Comparison of ENCODE assay signal across 14 cellular contexts in genomic region chr5:14723648-14724231, GRCh38. TPM values are rescaled to one million over a fixed set of nuclear protein-coding genes. Genes with fewer than 3 reads are reported as not detected.
A peak's percentile ranks its signal among the peaks of the same experiment; 100 is the strongest.
DNase-seq lines count a peak whose midpoint lies in the region; ATAC-seq lines count a peak whose summit lies in the region.
"Had no signal": no experiment of that assay in that cellular context is flagged by ENCODE, and none has a peak within 500 bp of the region (broad histone marks: within the 10 kb centered on the region; RNA-seq: fewer than 3 reads in every experiment).

No MANE protein-coding gene starts in this region.

- H3K4me1 Mint-ChIP-seq in activated T-cell treated with anti-CD3 and anti-CD28 coated beads, Interleukin-2, amount 50 U/mL, for 72 hours (ENCODE audit: low read depth): peaks cover 29% of the 10 kb centered on the region

- no peaks in the 10 kb centered on the region for H3K9me3 Mint-ChIP-seq in activated T-cell treated with anti-CD3 and anti-CD28 coated beads, Interleukin-2, amount 50 U/mL, for 72 hours
- H3K9me3 Mint-ChIP-seq: immature natural killer cell had no signal

- peak; percentile 90 to 93 for ATAC-seq in activated T-cell treated with anti-CD3 and anti-CD28 coated beads, Interleukin-2, amount 50 U/mL, for 72 hours (replicated peaks in 1 of 2)
- ATAC-seq in HG03139 (IDR thresholded peaks at IDR 0.05; ENCODE audit: unreplicated experiment): no peak
- ATAC-seq in GM19467 (IDR thresholded peaks at IDR 0.05; ENCODE audit: unreplicated experiment): no peak
- ATAC-seq: GM23338, WTC11 had no signal

- H3K27me3 Mint-ChIP-seq in activated T-cell treated with anti-CD3 and anti-CD28 coated beads, Interleukin-2, amount 50 U/mL, for 72 hours (ENCODE audit: low read depth): no peaks in the 10 kb centered on the region

- peak overlapping the region in 1 of 2 donors; percentile 17 for H3K4me3 Mint-ChIP-seq in activated T-cell treated with anti-CD3 and anti-CD28 coated beads, Interleukin-2, amount 50 U/mL, for 72 hours
- H3K4me3 Mint-ChIP-seq: GM23338, immature natural killer cell, WTC11 had no signal

- H3K36me3 Mint-ChIP-seq in activated T-cell treated with anti-CD3 and anti-CD28 coated beads, Interleukin-2, amount 50 U/mL, for 72 hours (ENCODE audit: insufficient read depth in 2 of 2): peaks cover 8 to 19% of the 10 kb centered on the region in 2 donors
- H3K36me3 Mint-ChIP-seq: WTC11 had no signal

- H3K27ac Mint-ChIP-seq in activated T-cell treated with anti-CD3 and anti-CD28 coated beads, Interleukin-2, amount 50 U/mL, for 72 hours: no peak overlapping the region
- H3K27ac Mint-ChIP-seq: GM23338, immature natural killer cell had no signal

- peak; percentile 37 for DNase-seq in stimulated activated CD4-positive, alpha-beta T cell treated with anti-CD3 and anti-CD28 coated beads, Interleukin-1b, Interleukin-23, amount 100 ng/mL, for 48 hours
- DNase-seq in stimulated activated CD4-positive, alpha-beta T cell treated with anti-CD3 and anti-CD28 coated beads, Interleukin-4, amount 100 ng/mL, for 4 hours: no peak
- DNase-seq in Kasumi-1 (lab: John Stamatoyannopoulos, UW): peak; percentile 65 to 72
- DNase-seq in activated T-cell treated with anti-CD3 and anti-CD28 coated beads, Interleukin-2, amount 50 U/mL, for 72 hours: peak; percentile 13 to 28
- DNase-seq in nucleus accumbens (lab: John Stamatoyannopoulos, UW): no peak
- DNase-seq in EL: no peak
- DNase-seq: immature natural killer cell, NCI-H1694 treated with DMSO at 0.1 percent for 48 hours, NCI-H524, retina had no signal

RNA-seq across cellular contexts. Expression of gene OTULIN, which starts 59.2 kb away (rescaled TPM):
- 10 to 100 TPM; 72.9 to 77.9 TPM for total RNA-seq in activated T-cell treated with anti-CD3 and anti-CD28 coated beads, Interleukin-2, amount 50 U/mL, for 72 hours

Comparison
In these comparisons a context has a peak if more than half of its experiments do, and no peak if none do; other contexts are left out.
1. DNase-seq: peak in stimulated activated CD4-positive, alpha-beta T cell treated with anti-CD3 and anti-CD28 coated beads, Interleukin-1b, Interleukin-23, amount 100 ng/mL, for 48 hours (single experiment), Kasumi-1 (2 of 2) and activated T-cell treated with anti-CD3 and anti-CD28 coated beads, Interleukin-2, amount 50 U/mL, for 72 hours (2 of 2); none in stimulated activated CD4-positive, alpha-beta T cell treated with anti-CD3 and anti-CD28 coated beads, Interleukin-4, amount 100 ng/mL, for 4 hours (0 of 2), nucleus accumbens (0 of 56) and EL (single experiment).
2. ATAC-seq: peak in activated T-cell treated with anti-CD3 and anti-CD28 coated beads, Interleukin-2, amount 50 U/mL, for 72 hours (2 of 2); none in HG03139 (single experiment) and GM19467 (single experiment).